20 cellular contexts compared by ENCODE assay signal in the genomic region with DNA sequence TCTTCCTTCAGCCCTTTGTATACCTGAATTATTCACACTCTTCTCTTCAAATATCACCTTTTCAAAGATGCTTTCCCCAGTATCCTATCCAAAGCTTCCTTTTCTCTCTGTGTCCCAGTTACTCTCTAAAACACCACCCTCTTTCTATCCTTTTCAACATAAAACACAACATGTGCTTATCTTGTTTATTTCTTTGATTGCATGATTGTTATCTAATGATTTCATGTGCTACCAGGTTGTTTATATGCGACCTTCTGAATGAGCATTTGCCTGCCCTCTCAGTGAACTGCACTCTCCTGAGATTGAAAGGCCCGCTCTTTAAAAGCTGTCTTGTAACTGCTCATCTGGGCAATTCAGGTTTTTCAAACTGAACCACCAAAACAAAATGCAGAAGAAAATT.
DNase-seq lines count a peak whose midpoint lies in the region; ATAC-seq, FAIRE-seq and TF ChIP-seq lines count a peak whose summit lies in the region.
"Had no signal": no experiment of that assay in that cellular context is flagged by ENCODE, and none has a peak within 500 bp of the region (broad histone marks: within the 10 kb centered on the region; RNA-seq: fewer than 3 reads in every experiment).

No MANE protein-coding gene starts in this region.

- TF ChIP-seq POLR2A in HepG2 (IDR thresholded peaks at IDR 0.05; ENCODE audit: insufficient read depth in 1 of 2, low read depth in 2 of 2, low read length in 2 of 2), result no peak
- no peak for TF ChIP-seq POLR2A in right lobe of liver (IDR thresholded peaks at IDR 0.05)

- CTCF ChIA-PET in HepG2 (lab: Yijun Ruan, JAX; ENCODE audit: low intra/inter-chr PET ratio, low total read pairs), result no interaction called here
- CTCF ChIA-PET in GM10248 (lab: Yijun Ruan, JAX), result interaction anchor here (0.9 to 1.6 kb wide), 3 partner anchors 8 to 26 kb away, joined by 3 to 4 read pairs (median 3); no protein-coding TSS in a partner anchor

- BruUV-seq in HepG2 (replicated peaks; lab: Mats Ljungman, UMichigan), result no TSS peak

- H3K9ac ChIP-seq in HepG2 (ENCODE audit: insufficient read depth, low read depth, low read length), result no peak overlapping the region
- H3K9ac ChIP-seq: KMS-11 had no signal

- no peak overlapping the region for H3K27ac ChIP-seq in HepG2 (ENCODE audit: extremely low read length, insufficient read depth, low read length)
- H3K27ac ChIP-seq in right lobe of liver, result no peak overlapping the region
- H3K27ac ChIP-seq in tibial artery, result peak overlapping the region; percentile 6 to 51
- H3K27ac ChIP-seq: KMS-11 had no signal

- H3K27me3 ChIP-seq in HepG2 (ENCODE audit: control insufficient read depth in 1 of 2, insufficient read depth in 2 of 2, low read length in 2 of 2), result no peaks in the 10 kb centered on the region; a peak in 1 of 5 replicates
- no peaks in the 10 kb centered on the region for H3K27me3 ChIP-seq in right lobe of liver
- no peaks in the 10 kb centered on the region for H3K27me3 ChIP-seq in tibial artery
- H3K27me3 ChIP-seq in H7 (ENCODE audit: control insufficient read depth, insufficient read depth, low read length), result no peaks in the 10 kb centered on the region

- no peaks in the 10 kb centered on the region for H3K79me2 ChIP-seq in HepG2 (ENCODE audit: insufficient read depth, low read length)

- H3K4me1 ChIP-seq in HepG2 (ENCODE audit: insufficient read depth, low read length) (peaks cover 48% of the 10 kb centered on the region), right lobe of liver (peaks cover 0 to 20% (median 4%) of the 10 kb centered on the region in 4 donors), tibial artery (peaks cover 0 to 53% (median 32%) of the 10 kb centered on the region in 4 donors)
- H3K4me1 ChIP-seq: HAP-1 had no signal

- H3K36me3 Mint-ChIP-seq in nephron progenitor cell (ENCODE audit: low read depth), result no peaks in the 10 kb centered on the region
- H3K36me3 Mint-ChIP-seq: CD14-positive monocyte; CD4-positive, alpha-beta memory T cell had no signal

- H4K20me1 ChIP-seq in HepG2 (ENCODE audit: insufficient read depth, low read length), result no peaks in the 10 kb centered on the region

- POLR2A ChIA-PET in HepG2 (lab: Yijun Ruan, JAX) (interaction anchor here (0.8 kb wide), 1 partner anchor 10 kb away, joined by 3 read pairs; no protein-coding TSS in a partner anchor), GM10248 (lab: Yijun Ruan, JAX) (no interaction called here)

- H3K4me2 ChIP-seq in HepG2 (ENCODE audit: low read depth, low read length), result no peak overlapping the region
- H3K4me2 ChIP-seq: KMS-11 had no signal

- in situ Hi-C loops in HepG2 (cut with HindIII; ENCODE audit: extremely low pct_ligation_motif_present, low pct_unique_long_range_greater_than_20kb), result no loop called here

- peaks cover 23% of the 10 kb centered on the region for H3K4me1 Mint-ChIP-seq in nephron progenitor cell
- H3K4me1 Mint-ChIP-seq: CD4-positive, alpha-beta memory T cell had no signal

- no peak for TF ChIP-seq EP300 in HepG2 (IDR thresholded peaks at IDR 0.05; ENCODE audit: low read depth in 2 of 2, low read length in 2 of 2)
- TF ChIP-seq EP300 in HepG2 (CRISPR knock-in tag; IDR thresholded peaks at IDR 0.05; ENCODE audit: borderline replicate concordance), result no peak

- 89% methylated on average over 2 of the region's 2 CpGs for WGBS in HepG2 (ENCODE audit: low lambda C conversion rate)
- 65% methylated on average over 2 of the region's 2 CpGs for whole genome bisulfite sequencing in right lobe of liver (ENCODE audit: insufficient coverage, low coverage, low lambda C conversion rate, missing lambda C conversion rate)

- ATAC-seq in HepG2 (no peak), right lobe of liver (no peak)
- ATAC-seq: GM12878 had no signal

- no peak for TF ChIP-seq RAD21 in HepG2 (CRISPR knock-in tag; IDR thresholded peaks at IDR 0.05)

- H3K9me3 Mint-ChIP-seq in nephron progenitor cell, result peaks cover 3% of the 10 kb centered on the region

- no peak overlapping the region for H3K4me3 Mint-ChIP-seq in nephron progenitor cell
- H3K4me3 Mint-ChIP-seq: CD14-positive monocyte; CD4-positive, alpha-beta memory T cell had no signal

- no peaks in the 10 kb centered on the region for H3K9me3 ChIP-seq in HepG2 (ENCODE audit: low read length)
- H3K9me3 ChIP-seq in right lobe of liver, result no peaks in the 10 kb centered on the region
- no peaks in the 10 kb centered on the region for H3K9me3 ChIP-seq in tibial artery
- H3K9me3 ChIP-seq: HAP-1 had no signal

- no peak overlapping the region for H2AFZ ChIP-seq in HepG2 (ENCODE audit: low read length)

- TF ChIP-seq CTCF in HepG2 (CRISPR knock-in tag; IDR thresholded peaks at IDR 0.05), result no peak
- TF ChIP-seq CTCF in right lobe of liver (IDR thresholded peaks at IDR 0.05), result no peak
- TF ChIP-seq CTCF in nephron progenitor cell (IDR thresholded peaks at IDR 0.05), result no peak
- no peak for TF ChIP-seq CTCF in tibial artery (IDR thresholded peaks at IDR 0.05)
- no peak for TF ChIP-seq CTCF in GM10248 (IDR thresholded peaks at IDR 0.05; ENCODE audit: control extremely low read depth, extremely low read depth, low read depth, missing control alignments)

- no peak overlapping the region for H3K4me3 ChIP-seq in HepG2 (replicated peaks in 1 of 3; ENCODE audit: insufficient read depth in 1 of 3, low read depth in 2 of 3, low read length in 3 of 3)
- H3K4me3 ChIP-seq in right lobe of liver, result no peak overlapping the region
- H3K4me3 ChIP-seq in tibial artery, result no peak overlapping the region
- H3K4me3 ChIP-seq in H7 (ENCODE audit: insufficient read depth, low read depth, low read length), result no peak overlapping the region
- H3K4me3 ChIP-seq: GM12878, HAP-1 had no signal

- H3K27ac Mint-ChIP-seq in nephron progenitor cell, result peak overlapping the region; percentile 8
- H3K27ac Mint-ChIP-seq: CD14-positive monocyte; CD4-positive, alpha-beta memory T cell had no signal

- FAIRE-seq in HepG2 (lab: Jason Lieb, UNC), result no peak
- FAIRE-seq: A204.1, GM12878, H1 had no signal

- DNase-seq in HepG2 (ENCODE audit: low spot score) (no peak), right lobe of liver (no peak), NCI-H2227 (lab: John Stamatoyannopoulos, UW; ENCODE audit: unreplicated experiment) (peak; percentile 7), nephron progenitor cell (no peak), tibial artery (no peak), C1 segment of cervical spinal cord (lab: John Stamatoyannopoulos, UW) (no peak), GM10248 (ENCODE audit: extremely low spot score) (no peak), H7 (no peak)
- DNase-seq: AML-193; Calu3; CD4-positive, alpha-beta memory T cell; DMS 273 treated with DMSO at 0.1 percent for 48 hours; DMS79; GDM1 had no signal

- peaks cover 2% of the 10 kb centered on the region for H3K27me3 Mint-ChIP-seq in nephron progenitor cell (ENCODE audit: low read depth, poor library complexity)

- intact Hi-C loops in HepG2 (cut with micrococcal nuclease; ENCODE audit: unreplicated experiment), result no loop called here
- intact Hi-C loops in right lobe of liver (cut with DNase I), result no loop called here
- intact Hi-C loops in tibial artery (cut with DNase I; ENCODE audit: low total_unique reads), result no loop called here

- H3K36me3 ChIP-seq in HepG2 (replicated peaks in 1 of 2; ENCODE audit: control insufficient read depth in 1 of 2, insufficient read depth in 2 of 2, low read length in 2 of 2) (no peaks in the 10 kb centered on the region), right lobe of liver (no peaks in the 10 kb centered on the region), tibial artery (no peaks in the 10 kb centered on the region), H7 (replicated peaks; ENCODE audit: control insufficient read depth, insufficient read depth, low read length) (no peaks in the 10 kb centered on the region)
- H3K36me3 ChIP-seq: HAP-1 had no signal

TF ChIP-seq in HepG2, 621 proteins besides CTCF, POLR2A, EP300 and RAD21:
- TF ChIP-seq TARDBP (CRISPR knock-in tag; IDR thresholded peaks at IDR 0.05), result no peak
- TF ChIP-seq, protein P1, sequence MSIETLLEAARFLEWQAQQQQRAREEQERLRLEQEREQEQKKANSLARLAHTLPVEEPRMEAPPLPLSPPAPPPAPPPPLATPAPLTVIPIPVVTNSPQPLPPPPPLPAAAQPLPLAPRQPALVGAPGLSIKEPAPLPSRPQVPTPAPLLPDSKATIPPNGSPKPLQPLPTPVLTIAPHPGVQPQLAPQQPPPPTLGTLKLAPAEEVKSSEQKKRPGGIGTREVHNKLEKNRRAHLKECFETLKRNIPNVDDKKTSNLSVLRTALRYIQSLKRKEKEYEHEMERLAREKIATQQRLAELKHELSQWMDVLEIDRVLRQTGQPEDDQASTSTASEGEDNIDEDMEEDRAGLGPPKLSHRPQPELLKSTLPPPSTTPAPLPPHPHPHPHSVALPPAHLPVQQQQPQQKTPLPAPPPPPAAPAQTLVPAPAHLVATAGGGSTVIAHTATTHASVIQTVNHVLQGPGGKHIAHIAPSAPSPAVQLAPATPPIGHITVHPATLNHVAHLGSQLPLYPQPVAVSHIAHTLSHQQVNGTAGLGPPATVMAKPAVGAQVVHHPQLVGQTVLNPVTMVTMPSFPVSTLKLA (IDR thresholded peaks at IDR 0.05), result peak; percentile 59

Comparison
In these comparisons a context has a peak if more than half of its experiments do, and no peak if none do; other contexts are left out.
1. H3K27ac ChIP-seq: peak in tibial artery (2 of 2); none in HepG2 (single experiment) and right lobe of liver (0 of 3).